ENCODE assay signal across 8 cellular contexts in genomic region chr6:28400122-28400451, GRCh38. TPM values are rescaled to one million over a fixed set of nuclear protein-coding genes. Genes with fewer than 3 reads are reported as not detected.
DNase-seq lines count a peak whose midpoint lies in the region; ATAC-seq and TF ChIP-seq lines count a peak whose summit lies in the region.

No MANE protein-coding gene starts in this region.

- H3K9ac ChIP-seq in mucosa of stomach (ENCODE audit: low read length) = peak overlapping the region; percentile 70

- peaks cover 33% of the 10 kb centered on the region for H3K4me1 Mint-ChIP-seq in chondrocyte (ENCODE audit: low read depth)

- peak overlapping the region; percentile 94 for H3K4me3 Mint-ChIP-seq in chondrocyte (ENCODE audit: unreplicated experiment)

- peaks cover 16% of the 10 kb centered on the region for H3K27me3 Mint-ChIP-seq in chondrocyte (ENCODE audit: low read depth)

- peaks cover 11% of the 10 kb centered on the region for H3K36me3 Mint-ChIP-seq in chondrocyte (ENCODE audit: low read depth)

- H3K4me3 ChIP-seq in right atrium auricular region (peak overlapping the region; percentile 72 to 76), mucosa of stomach (ENCODE audit: low read length) (peak overlapping the region; percentile 75), vagina (peak overlapping the region; percentile 59 to 77)

- H3K27ac ChIP-seq in right atrium auricular region (peak overlapping the region in 1 of 2 donors; percentile 23), vagina (no peak overlapping the region)

- TF ChIP-seq POLR2A in vagina (IDR thresholded peaks at IDR 0.05) = no peak

- H3K9me3 Mint-ChIP-seq in chondrocyte (ENCODE audit: low read depth) = no peaks in the 10 kb centered on the region

- TF ChIP-seq CTCF in right atrium auricular region (IDR thresholded peaks at IDR 0.05) (no peak), chondrocyte (IDR thresholded peaks at IDR 0.05) (no peak), vagina (IDR thresholded peaks at IDR 0.05) (no peak)

- no peak for DNase-seq in right atrium auricular region (ENCODE audit: low spot score)
- no peak for DNase-seq in left ventricle myocardium superior
- DNase-seq in chondrocyte (ENCODE audit: low spot score) = no peak
- no peak for DNase-seq in vagina (ENCODE audit: extremely low spot score in 2 of 2)
- DNase-seq in NCI-H1105 (lab: John Stamatoyannopoulos, UW) = no peak
- no peak for DNase-seq in SW 1271 (lab: John Stamatoyannopoulos, UW)

- ATAC-seq in left ventricle myocardium superior = no peak
- no peak for ATAC-seq in GM18519 (IDR thresholded peaks at IDR 0.05; ENCODE audit: low FRiP score, unreplicated experiment)

- H3K36me3 ChIP-seq in right atrium auricular region (no peaks in the 10 kb centered on the region), mucosa of stomach (ENCODE audit: control insufficient read depth, insufficient read depth, low read length) (no peaks in the 10 kb centered on the region), vagina (peaks cover 0 to 9% of the 10 kb centered on the region in 2 donors)

- peak overlapping the region; percentile 81 for H3K27ac Mint-ChIP-seq in chondrocyte (ENCODE audit: unreplicated experiment)

- H3K4me1 ChIP-seq in right atrium auricular region (peaks cover 0 to 13% of the 10 kb centered on the region in 2 donors), mucosa of stomach (ENCODE audit: control insufficient read depth, insufficient read depth, low read length) (peaks cover 4% of the 10 kb centered on the region), vagina (peaks cover 41% of the 10 kb centered on the region)

- H3K9me3 ChIP-seq in right atrium auricular region = no peaks in the 10 kb centered on the region
- H3K9me3 ChIP-seq in mucosa of stomach (ENCODE audit: control insufficient read depth, low read length) = no peaks in the 10 kb centered on the region
- no peaks in the 10 kb centered on the region for H3K9me3 ChIP-seq in vagina

- H3K27me3 ChIP-seq in right atrium auricular region (no peaks in the 10 kb centered on the region), mucosa of stomach (ENCODE audit: control insufficient read depth, insufficient read depth, low read length) (peaks cover 4% of the 10 kb centered on the region), vagina (no peaks in the 10 kb centered on the region)

- intact Hi-C loops in left ventricle myocardium superior (cut with micrococcal nuclease) = no loop called here
- intact Hi-C loops in vagina (cut with DNase I) = no loop called here

RNA-seq across cellular contexts. Expression of gene ZSCAN12, which starts 0.5 kb away (rescaled TPM):
- total RNA-seq in right atrium auricular region = 1 to 10 TPM; 2.1 to 3.4 TPM
- 1.9 TPM for total RNA-seq in left ventricle myocardium superior
- 3.7 to 5.1 TPM (median 4.1 TPM) in 3 replicates for total RNA-seq in chondrocyte
- total RNA-seq in vagina = 5.9 TPM

RNA-seq across cellular contexts. Expression of gene ZSCAN23, which starts 43.2 kb away (rescaled TPM):
- under 1 TPM; 0.59 to 0.79 TPM for total RNA-seq in right atrium auricular region
- 1.2 TPM for total RNA-seq in left ventricle myocardium superior
- total RNA-seq in chondrocyte = 2.1 to 3.5 TPM (median 3.3 TPM) in 3 replicates
- 0.98 TPM for total RNA-seq in vagina

RNA-seq across cellular contexts. Expression of gene ZKSCAN3, which starts 50.3 kb away (rescaled TPM):
- total RNA-seq in right atrium auricular region (1 to 10 TPM; 2.3 to 3.7 TPM), left ventricle myocardium superior (4.7 TPM), chondrocyte (4.9 to 7.8 TPM (median 5.5 TPM) in 3 replicates), vagina (2.9 TPM)
